ENCODE assay signal across 9 cellular contexts in the genomic region with DNA sequence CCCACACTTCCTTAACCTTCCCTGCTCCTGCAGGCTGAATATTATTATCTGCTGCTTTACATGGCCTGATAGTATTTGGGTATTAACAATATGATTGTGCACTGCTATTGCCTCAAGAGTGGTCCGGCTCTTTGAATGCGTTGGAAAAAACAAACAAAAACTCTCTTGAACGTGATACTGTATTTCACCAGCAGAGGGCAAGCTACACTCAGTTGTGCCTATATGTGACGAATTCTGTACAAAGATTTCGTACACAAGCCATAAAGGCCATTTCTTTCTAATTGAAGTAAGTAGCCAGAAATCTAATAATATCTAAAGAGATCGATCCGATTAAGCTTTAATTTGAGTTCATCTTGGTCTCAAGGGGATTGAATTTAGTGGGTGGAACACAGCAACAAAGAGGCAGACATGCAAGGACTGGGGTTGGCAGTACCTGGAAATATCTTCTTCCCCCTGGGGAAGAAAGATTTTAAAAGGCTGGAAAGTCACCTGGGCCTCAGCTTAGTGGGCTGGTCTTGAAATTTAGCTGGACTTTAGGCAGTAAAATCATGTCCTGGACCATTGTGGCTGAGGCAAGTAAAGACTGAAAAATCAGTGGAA. TPM values are rescaled to one million over a fixed set of nuclear protein-coding genes. Genes with fewer than 3 reads are reported as not detected.
A peak's percentile ranks its signal among the peaks of the same experiment; 100 is the strongest.
DNase-seq lines count a peak whose midpoint lies in the region; ATAC-seq, FAIRE-seq and TF ChIP-seq lines count a peak whose summit lies in the region.
"Had no signal": no experiment of that assay in that cellular context is flagged by ENCODE, and none has a peak within 500 bp of the region (broad histone marks: within the 10 kb centered on the region; RNA-seq: fewer than 3 reads in every experiment).

No MANE protein-coding gene starts in this region.

- no peak overlapping the region for H3K4me3 Mint-ChIP-seq in activated CD4-positive, alpha-beta T cell treated with anti-CD3 and anti-CD28 coated beads, Interleukin-2, amount 10 ng/mL, durations not matched to agents 24 days and 14 days
- no peak overlapping the region for H3K4me3 Mint-ChIP-seq in naive thymus-derived CD4-positive, alpha-beta T cell
- H3K4me3 Mint-ChIP-seq: dendritic cell treated with granulocyte-macrophage colony-stimulating factor and Interleukin-4, amounts not matched to agents 40 ng/mL and 50 ng/mL, for 4 days had no signal

- H3K27me3 Mint-ChIP-seq in activated CD4-positive, alpha-beta T cell treated with anti-CD3 and anti-CD28 coated beads, Interleukin-2, amount 10 ng/mL, durations not matched to agents 24 days and 14 days: peaks cover 44% of the 10 kb centered on the region
- H3K27me3 Mint-ChIP-seq in naive thymus-derived CD4-positive, alpha-beta T cell: peaks cover 20 to 57% (median 44%) of the 10 kb centered on the region in 5 donors

- ATAC-seq in GM21576 (IDR thresholded peaks at IDR 0.05; ENCODE audit: unreplicated experiment): peak; percentile 67
- peak; percentile 75 for ATAC-seq in naive thymus-derived CD4-positive, alpha-beta T cell

- POLR2A ChIA-PET in RWPE1 (lab: Yijun Ruan, JAX; ENCODE audit: low non-redundant PET) (no interaction called here), endothelial cell of umbilical vein (lab: Charles Lee) (no interaction called here)
- POLR2A ChIA-PET in naive thymus-derived CD4-positive, alpha-beta T cell (lab: Charles Lee): interaction anchor here (0.6 to 1.4 kb wide), 2 partner anchors 80 to 225 kb away, joined by 3 to 4 read pairs; no protein-coding TSS in a partner anchor

- H3K9me3 ChIP-seq in endothelial cell of umbilical vein (replicated peaks; ENCODE audit: control insufficient read depth, insufficient read depth, low read length): no peaks in the 10 kb centered on the region
- no peaks in the 10 kb centered on the region for H3K9me3 ChIP-seq in naive thymus-derived CD4-positive, alpha-beta T cell (ENCODE audit: control insufficient read depth in 2 of 3, low read length in 3 of 3)
- no peaks in the 10 kb centered on the region for H3K9me3 ChIP-seq in effector memory CD4-positive, alpha-beta T cell (ENCODE audit: control insufficient read depth, low read length)

- dilution Hi-C loops in endothelial cell of umbilical vein (cut with MboI; ENCODE audit: extremely low pct_ligation_motif_present, low sequenced_read_pairs): no loop called here

- no TSS peak for BruUV-seq in endothelial cell of umbilical vein (replicated peaks; lab: Mats Ljungman, UMichigan)

- H3K9me1 ChIP-seq in endothelial cell of umbilical vein (replicated peaks; ENCODE audit: control insufficient read depth, extremely low read depth, insufficient read depth, low read length): no peaks in the 10 kb centered on the region

- H4K20me1 ChIP-seq in endothelial cell of umbilical vein (replicated peaks; ENCODE audit: control insufficient read depth, extremely low read depth, insufficient read depth, low read length): no peaks in the 10 kb centered on the region

- no peaks in the 10 kb centered on the region for H3K4me1 ChIP-seq in endothelial cell of umbilical vein (ENCODE audit: control insufficient read depth, extremely low read depth, insufficient read depth, low read length)
- no peaks in the 10 kb centered on the region for H3K4me1 ChIP-seq in naive thymus-derived CD4-positive, alpha-beta T cell (ENCODE audit: control insufficient read depth in 2 of 2, insufficient read depth in 2 of 2, low read length in 2 of 2)
- H3K4me1 ChIP-seq in effector memory CD4-positive, alpha-beta T cell (ENCODE audit: control insufficient read depth, insufficient read depth, low read length, poor library complexity, severe bottlenecking): no peaks in the 10 kb centered on the region

- CTCF ChIA-PET in RWPE1 (lab: Yijun Ruan, JAX): interaction anchor here (0.5 to 1.7 kb wide), 11 partner anchors 10 to 1284 kb away, joined by 3 to 8 read pairs (median 4); a partner anchor contains a TSS
- CTCF ChIA-PET in endothelial cell of umbilical vein (lab: Charles Lee): interaction anchor here (0.6 to 4.3 kb wide), 13 partner anchors 9 to 389 kb away, joined by 3 to 78 read pairs (median 4); a partner anchor contains a TSS
- CTCF ChIA-PET in naive thymus-derived CD4-positive, alpha-beta T cell (lab: Charles Lee): interaction anchor here (1.6 to 1.8 kb wide), 2 partner anchors 80 to 259 kb away, joined by 7 to 8 read pairs; a partner anchor contains a TSS

- intact Hi-C loops in activated CD4-positive, alpha-beta T cell treated with anti-CD3 and anti-CD28 coated beads, Interleukin-2, amount 10 ng/mL, durations not matched to agents 24 days and 14 days (cut with micrococcal nuclease): loop anchor here (1.0 to 10.0 kb wide), 4 partner anchors 79 to 392 kb away; a partner anchor contains a TSS
- intact Hi-C loops in endothelial cell of umbilical vein (cut with micrococcal nuclease): loop anchor here (1.0 to 2.0 kb wide), 5 partner anchors 79 to 734 kb away; a partner anchor contains a TSS
- intact Hi-C loops in naive thymus-derived CD4-positive, alpha-beta T cell (cut with micrococcal nuclease): loop anchor here (1.0 to 10.0 kb wide), 9 partner anchors 79 to 732 kb away; a partner anchor contains a TSS

- DNase-seq in activated CD4-positive, alpha-beta T cell treated with anti-CD3 and anti-CD28 coated beads, Interleukin-2, amount 10 ng/mL, durations not matched to agents 24 days and 14 days: peak; percentile 82
- no peak for DNase-seq in activated CD4-positive, alpha-beta T cell treated with anti-CD3 and anti-CD28 coated beads for 1 hour
- DNase-seq in LHCN-M2 (ENCODE audit: low read depth) (peak; percentile 54), RWPE1 (ENCODE audit: low spot score) (peak; percentile 45), endothelial cell of umbilical vein (ENCODE audit: low read depth, low spot score) (peak; percentile 79)
- DNase-seq in naive thymus-derived CD4-positive, alpha-beta T cell: peak in 5 of 9 donors; percentile 36 to 48 (median 42)
- DNase-seq in effector memory CD4-positive, alpha-beta T cell: no peak

- H3K27ac ChIP-seq in RWPE1: no peak overlapping the region
- no peak overlapping the region for H3K27ac ChIP-seq in endothelial cell of umbilical vein (ENCODE audit: insufficient read depth, low read depth, low read length)
- no peak overlapping the region for H3K27ac ChIP-seq in naive thymus-derived CD4-positive, alpha-beta T cell (ENCODE audit: low read depth, low read length)
- no peak overlapping the region for H3K27ac ChIP-seq in effector memory CD4-positive, alpha-beta T cell (ENCODE audit: insufficient read depth, low read length, poor library complexity, severe bottlenecking)

- peak overlapping the region; percentile 14 for H2AFZ ChIP-seq in endothelial cell of umbilical vein (ENCODE audit: low read depth, low read length)

- H3K36me3 ChIP-seq in endothelial cell of umbilical vein (ENCODE audit: control insufficient read depth in 2 of 2, extremely low read depth in 1 of 2, insufficient read depth in 2 of 2, low read length in 2 of 2): no peaks in the 10 kb centered on the region
- H3K36me3 ChIP-seq in naive thymus-derived CD4-positive, alpha-beta T cell (ENCODE audit: control insufficient read depth in 2 of 3, insufficient read depth in 3 of 3, low read length in 3 of 3): no peaks in the 10 kb centered on the region
- no peaks in the 10 kb centered on the region for H3K36me3 ChIP-seq in effector memory CD4-positive, alpha-beta T cell (ENCODE audit: control insufficient read depth, insufficient read depth, low read length)

- no peak overlapping the region for H3K27ac Mint-ChIP-seq in activated CD4-positive, alpha-beta T cell treated with anti-CD3 and anti-CD28 coated beads, Interleukin-2, amount 10 ng/mL, durations not matched to agents 24 days and 14 days
- no peak overlapping the region for H3K27ac Mint-ChIP-seq in naive thymus-derived CD4-positive, alpha-beta T cell
- H3K27ac Mint-ChIP-seq: dendritic cell treated with granulocyte-macrophage colony-stimulating factor and Interleukin-4, amounts not matched to agents 40 ng/mL and 50 ng/mL, for 4 days had no signal

- H3K36me3 Mint-ChIP-seq in activated CD4-positive, alpha-beta T cell treated with anti-CD3 and anti-CD28 coated beads, Interleukin-2, amount 10 ng/mL, durations not matched to agents 24 days and 14 days (ENCODE audit: low read depth): no peaks in the 10 kb centered on the region
- no peaks in the 10 kb centered on the region for H3K36me3 Mint-ChIP-seq in naive thymus-derived CD4-positive, alpha-beta T cell

- peaks cover 17 to 25% of the 10 kb centered on the region in 2 experiments for H3K27me3 ChIP-seq in endothelial cell of umbilical vein (ENCODE audit: control insufficient read depth in 2 of 2, insufficient read depth in 2 of 2, low read length in 2 of 2)
- peaks cover 0 to 3% of the 10 kb centered on the region in 2 donors for H3K27me3 ChIP-seq in naive thymus-derived CD4-positive, alpha-beta T cell (ENCODE audit: control insufficient read depth in 2 of 2, insufficient read depth in 2 of 2, low read length in 2 of 2)
- H3K27me3 ChIP-seq in effector memory CD4-positive, alpha-beta T cell (replicated peaks; ENCODE audit: control insufficient read depth, insufficient read depth, low read length, poor library complexity, severe bottlenecking): peaks cover 6% of the 10 kb centered on the region

- TF ChIP-seq CTCF in RWPE1 (conservative IDR thresholded peaks at IDR 0.05; ENCODE audit: low read depth): peak; percentile 82
- peak; percentile 42 to 50 for TF ChIP-seq CTCF in endothelial cell of umbilical vein (IDR thresholded peaks at IDR 0.05; ENCODE audit: extremely low read depth in 1 of 2, insufficient read depth in 1 of 2, low read depth in 1 of 2, low read length in 2 of 2)

- no peak for TF ChIP-seq POLR2A in endothelial cell of umbilical vein (IDR thresholded peaks at IDR 0.05; ENCODE audit: low read depth, low read length)

- no peak overlapping the region for H3K4me3 ChIP-seq in endothelial cell of umbilical vein (replicated peaks in 1 of 3; ENCODE audit: insufficient read depth in 1 of 3, low read depth in 1 of 3, low read length in 3 of 3)
- no peak overlapping the region for H3K4me3 ChIP-seq in naive thymus-derived CD4-positive, alpha-beta T cell (ENCODE audit: low read length)
- no peak overlapping the region for H3K4me3 ChIP-seq in effector memory CD4-positive, alpha-beta T cell (ENCODE audit: insufficient read depth, low read depth, low read length, poor library complexity, severe bottlenecking)

- no peaks in the 10 kb centered on the region for H3K79me2 ChIP-seq in endothelial cell of umbilical vein (ENCODE audit: control insufficient read depth, insufficient read depth, low read length)

- no peaks in the 10 kb centered on the region for H3K9me3 Mint-ChIP-seq in activated CD4-positive, alpha-beta T cell treated with anti-CD3 and anti-CD28 coated beads, Interleukin-2, amount 10 ng/mL, durations not matched to agents 24 days and 14 days
- no peaks in the 10 kb centered on the region for H3K9me3 Mint-ChIP-seq in naive thymus-derived CD4-positive, alpha-beta T cell
- H3K9me3 Mint-ChIP-seq: dendritic cell treated with granulocyte-macrophage colony-stimulating factor and Interleukin-4, amounts not matched to agents 40 ng/mL and 50 ng/mL, for 4 days had no signal

- no peak overlapping the region for H3K4me2 ChIP-seq in endothelial cell of umbilical vein (ENCODE audit: insufficient read depth, low read length)

- peak; percentile 83 for FAIRE-seq in endothelial cell of umbilical vein (lab: Jason Lieb, UNC)

- no peak overlapping the region for H3K9ac ChIP-seq in endothelial cell of umbilical vein (replicated peaks; ENCODE audit: extremely low read depth, insufficient read depth, low read length)

- H3K4me1 Mint-ChIP-seq in activated CD4-positive, alpha-beta T cell treated with anti-CD3 and anti-CD28 coated beads, Interleukin-2, amount 10 ng/mL, durations not matched to agents 24 days and 14 days: peaks cover 9% of the 10 kb centered on the region
- peaks cover 0 to 10% (median 0%) of the 10 kb centered on the region in 7 donors for H3K4me1 Mint-ChIP-seq in naive thymus-derived CD4-positive, alpha-beta T cell

RNA-seq across cellular contexts. Expression of a gene that starts 49.3 kb away (rescaled TPM):
- total RNA-seq in activated CD4-positive, alpha-beta T cell treated with anti-CD3 and anti-CD28 coated beads, Interleukin-2, amount 10 ng/mL, durations not matched to agents 24 days and 14 days: not detected in 2 replicates
- 0.06 TPM in 1 of 2 replicates, not detected in the other for total RNA-seq in LHCN-M2 (2014; rRNA removed)
- 0.02 TPM for polyA plus RNA-seq in LHCN-M2 (2012)
- not detected in 2 replicates for total RNA-seq in endothelial cell of umbilical vein
- 0.01 and 0.03 TPM in 2 replicates for polyA plus RNA-seq in endothelial cell of umbilical vein
- 0.03 TPM in 2 replicates for polyA plus RNA-seq in endothelial cell of umbilical vein (2011; cell fraction: cytosol; rRNA removed)
- not detected in 2 replicates for polyA plus RNA-seq in endothelial cell of umbilical vein (2011; cell fraction: nucleus; rRNA removed)
- polyA plus RNA-seq in endothelial cell of umbilical vein (2012): 0.12 and 0.24 TPM in 2 replicates
- 0.06 TPM in 1 of 2 replicates, not detected in the other for polyA minus RNA-seq in endothelial cell of umbilical vein
- polyA minus RNA-seq in endothelial cell of umbilical vein (2011; cell fraction: cytosol; rRNA and poly(A)+ RNA removed): not detected
- polyA minus RNA-seq in endothelial cell of umbilical vein (2011; cell fraction: nucleus; rRNA and poly(A)+ RNA removed): not detected in 2 replicates
- total RNA-seq in naive thymus-derived CD4-positive, alpha-beta T cell: not detected
- not detected for polyA plus RNA-seq in naive thymus-derived CD4-positive, alpha-beta T cell

Comparison
In these comparisons a context has a peak if more than half of its experiments do, and no peak if none do; other contexts are left out.
1. DNase-seq: peak in activated CD4-positive, alpha-beta T cell treated with anti-CD3 and anti-CD28 coated beads, Interleukin-2, amount 10 ng/mL, durations not matched to agents 24 days and 14 days (single experiment), LHCN-M2 (single experiment), RWPE1 (single experiment), endothelial cell of umbilical vein (single experiment) and naive thymus-derived CD4-positive, alpha-beta T cell (5 of 9); none in activated CD4-positive, alpha-beta T cell treated with anti-CD3 and anti-CD28 coated beads for 1 hour (single experiment) and effector memory CD4-positive, alpha-beta T cell (0 of 3).